Comparison of ENCODE assay signal across 25 cellular contexts in the genomic region with DNA sequence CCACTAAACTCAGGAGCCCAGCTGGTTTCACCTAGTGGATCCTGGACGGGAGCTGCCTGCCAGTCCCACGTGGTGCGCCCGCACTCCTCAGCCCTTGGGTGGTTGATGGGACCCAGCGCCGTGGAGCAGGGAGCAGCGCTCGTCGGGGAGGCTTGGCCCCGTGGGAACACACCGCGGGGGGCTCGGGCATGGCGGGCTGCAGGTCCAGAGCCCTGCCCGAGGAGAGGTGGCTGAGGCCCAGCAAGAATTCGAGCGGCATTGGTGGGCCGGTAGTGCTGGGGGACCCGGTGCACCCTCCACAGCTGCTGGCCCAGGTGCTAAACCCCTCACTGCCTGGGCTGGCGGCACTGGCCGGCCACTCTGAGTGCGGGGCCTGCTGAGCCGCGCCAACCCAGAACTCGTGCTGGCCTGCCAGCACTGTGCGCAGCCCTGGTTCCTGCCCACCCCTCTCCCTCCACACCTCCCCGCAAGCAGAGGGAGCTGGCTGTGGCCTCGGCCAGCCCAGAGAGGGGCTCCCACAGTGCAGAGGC.
"Had no signal": no experiment of that assay in that cellular context is flagged by ENCODE, and none has a peak within 500 bp of the region (broad histone marks: within the 10 kb centered on the region; RNA-seq: fewer than 3 reads in every experiment).

No MANE protein-coding gene starts in this region.

- H3K4me1 Mint-ChIP-seq: endodermal cell had no signal

- H3K4me3 ChIP-seq: colonic mucosa, coronary artery, dorsolateral prefrontal cortex, esophagus muscularis mucosa, esophagus squamous epithelium, gastrocnemius medialis, gastroesophageal sphincter, heart left ventricle, heart right ventricle had no signal

- H3K27me3 ChIP-seq: colonic mucosa, dorsolateral prefrontal cortex, esophagus muscularis mucosa, foreskin keratinocyte, gastrocnemius medialis, gastroesophageal sphincter, heart left ventricle, heart right ventricle had no signal

- H3K9me3 ChIP-seq: colonic mucosa, esophagus muscularis mucosa, esophagus squamous epithelium, gastrocnemius medialis, gastroesophageal sphincter, heart left ventricle had no signal

- H3K4me1 ChIP-seq: colonic mucosa, gastrocnemius medialis, gastroesophageal sphincter had no signal

- H3K9me3 Mint-ChIP-seq: effector memory CD8-positive, alpha-beta T cell had no signal

- H3K27ac ChIP-seq: colonic mucosa, coronary artery, dorsolateral prefrontal cortex, epithelial cell of prostate, esophagus muscularis mucosa, esophagus squamous epithelium, foreskin keratinocyte, gastrocnemius medialis, gastroesophageal sphincter, heart left ventricle, heart right ventricle had no signal

- ATAC-seq: effector memory CD8-positive, alpha-beta T cell; esophagus mucosa; foreskin keratinocyte; gastrocnemius medialis; gastroesophageal sphincter; heart left ventricle had no signal

- H3K27ac Mint-ChIP-seq: dendritic cell treated with granulocyte-macrophage colony-stimulating factor and Interleukin-4, amounts not matched to agents 40 ng/mL and 50 ng/mL, for 4 days; effector memory CD8-positive, alpha-beta T cell; endodermal cell had no signal

- H3K27me3 Mint-ChIP-seq: effector memory CD8-positive, alpha-beta T cell had no signal

- H3K4me3 Mint-ChIP-seq: dendritic cell treated with granulocyte-macrophage colony-stimulating factor and Interleukin-4, amounts not matched to agents 40 ng/mL and 50 ng/mL, for 4 days; effector memory CD8-positive, alpha-beta T cell; endodermal cell had no signal

- H3K36me3 ChIP-seq: colonic mucosa, esophagus muscularis mucosa, esophagus squamous epithelium, gastrocnemius medialis, gastroesophageal sphincter, heart left ventricle, heart right ventricle had no signal

- DNase-seq: colonic mucosa; cortex of kidney; dermis blood vessel endothelial cell; dorsolateral prefrontal cortex; effector CD4-positive, alpha-beta T cell; effector CD8-positive, alpha-beta T cell; effector memory CD4-positive, alpha-beta T cell; effector memory CD8-positive, alpha-beta T cell; endodermal cell; erythroblast; esophagus squamous epithelium; foreskin fibroblast; foreskin keratinocyte; foreskin melanocyte; gastrocnemius medialis; glutamatergic neuron; head of caudate nucleus; heart left ventricle; heart right ventricle had no signal
